1 cellular context compared by ENCODE assay signal in the genomic region with DNA sequence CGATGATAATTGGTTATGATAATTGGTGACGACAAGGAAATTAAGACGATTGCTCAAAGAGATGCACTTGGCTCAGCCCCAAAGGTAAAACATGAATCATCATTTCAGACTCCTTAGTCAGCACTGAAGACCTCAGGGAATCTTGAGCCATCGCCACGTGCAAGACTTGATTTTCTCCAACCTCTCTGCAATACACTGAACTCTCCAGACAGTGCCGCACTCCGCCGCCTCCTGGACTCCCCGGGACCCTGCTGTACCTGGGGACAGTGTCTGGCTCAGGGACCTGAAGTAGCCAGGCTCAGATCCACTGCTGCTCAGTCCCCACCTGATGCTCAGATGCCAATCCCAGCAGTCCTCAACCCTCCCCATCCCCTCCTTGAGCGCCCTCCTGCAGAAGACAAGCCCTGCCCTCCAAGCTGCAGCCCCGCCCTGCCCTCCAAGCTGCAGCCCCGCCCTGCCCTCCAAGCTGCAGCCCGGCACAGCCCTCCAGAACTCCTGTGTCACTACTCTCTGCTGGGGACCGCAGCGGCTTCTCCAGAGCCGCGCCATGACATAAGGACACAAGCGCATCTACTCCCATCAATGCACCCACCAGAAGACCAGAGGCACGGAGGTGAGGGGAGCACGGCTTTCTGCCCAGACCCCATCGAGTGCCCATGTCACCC.
TF ChIP-seq lines count a peak whose summit lies in the region.

No MANE protein-coding gene starts in this region.

TF ChIP-seq in HepG2, 621 proteins besides CTCF, POLR2A, EP300 and RAD21 (continued from another document and continues in another):
- TF ChIP-seq MAFK (conservative IDR thresholded peaks at IDR 0.05 in 1 of 2, IDR thresholded peaks at IDR 0.05 in 1 of 2; ENCODE audit: low read length in 2 of 2) (peak; percentile 57 to 71; a peak in 3 of 4 replicates), GATAD1 (CRISPR knock-in tag; IDR thresholded peaks at IDR 0.05) (no peak), ZNF790 (CRISPR knock-in tag; IDR thresholded peaks at IDR 0.05; ENCODE audit: borderline replicate concordance) (0 out of 2 replicates have a peak, but pooled peaks have one; percentile 21), NR1H2 (CRISPR knock-in tag; IDR thresholded peaks at IDR 0.05; ENCODE audit: borderline replicate concordance, low read depth) (no peak), ZNF546 (CRISPR knock-in tag; conservative IDR thresholded peaks at IDR 0.05) (no peak), DZIP1 (CRISPR knock-in tag; IDR thresholded peaks at IDR 0.05) (no peak), STAG1 (CRISPR knock-in tag; IDR thresholded peaks at IDR 0.05) (peak; percentile 35; the same call in 1 of the 2 replicates), ZBTB21 (CRISPR knock-in tag; IDR thresholded peaks at IDR 0.05) (no peak), MATR3 (CRISPR knock-in tag; IDR thresholded peaks at IDR 0.05) (no peak), TGIF2 (CRISPR knock-in tag; IDR thresholded peaks at IDR 0.05) (no peak), SRSF4 (IDR thresholded peaks at IDR 0.05; ENCODE audit: low read depth, low read length, poor library complexity, severe bottlenecking) (no peak), RFX5 (IDR thresholded peaks at IDR 0.05; ENCODE audit: low read depth, low read length) (no peak), LRRFIP1 (CRISPR knock-in tag; conservative IDR thresholded peaks at IDR 0.05) (no peak), RELA (CRISPR knock-in tag; IDR thresholded peaks at IDR 0.05) (no peak), ZSCAN12 (CRISPR knock-in tag; IDR thresholded peaks at IDR 0.05) (no peak), PRDM10 (CRISPR knock-in tag; IDR thresholded peaks at IDR 0.05; ENCODE audit: low read depth) (peak; percentile 55; the same call in 1 of the 2 replicates), HOXA5 (CRISPR knock-in tag; IDR thresholded peaks at IDR 0.05) (no peak), CAMTA2 (CRISPR knock-in tag; IDR thresholded peaks at IDR 0.05; ENCODE audit: borderline replicate concordance) (no peak), KDM5B (CRISPR knock-in tag; IDR thresholded peaks at IDR 0.05; ENCODE audit: borderline replicate concordance) (no peak), ZMYM3 (CRISPR knock-in tag; IDR thresholded peaks at IDR 0.05) (0 out of 2 replicates have a peak, but pooled peaks have one; percentile 24), ZBTB7A (CRISPR knock-in tag; IDR thresholded peaks at IDR 0.05) (no peak), SRSF9 (IDR thresholded peaks at IDR 0.05; ENCODE audit: borderline replicate concordance, insufficient read depth, low read depth, low read length, poor library complexity, severe bottlenecking) (no peak), ZNF441 (CRISPR knock-in tag; IDR thresholded peaks at IDR 0.05; ENCODE audit: borderline replicate concordance) (0 out of 2 replicates have a peak, but pooled peaks have one; percentile 53), ZNF850 (CRISPR knock-in tag; conservative IDR thresholded peaks at IDR 0.05) (no peak), POLR2AphosphoS2 (IDR thresholded peaks at IDR 0.05; ENCODE audit: low read depth, low read length) (no peak), MIER2 (CRISPR knock-in tag; IDR thresholded peaks at IDR 0.05) (no peak), RBAK (CRISPR knock-in tag; IDR thresholded peaks at IDR 0.05) (no peak), ZNF550 (CRISPR knock-in tag; IDR thresholded peaks at IDR 0.05; ENCODE audit: borderline replicate concordance) (0 out of 2 replicates have a peak, but pooled peaks have one; percentile 24)
- TF ChIP-seq, protein P1, sequence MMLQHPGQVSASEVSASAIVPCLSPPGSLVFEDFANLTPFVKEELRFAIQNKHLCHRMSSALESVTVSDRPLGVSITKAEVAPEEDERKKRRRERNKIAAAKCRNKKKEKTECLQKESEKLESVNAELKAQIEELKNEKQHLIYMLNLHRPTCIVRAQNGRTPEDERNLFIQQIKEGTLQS (CRISPR knock-in tag; IDR thresholded peaks at IDR 0.05) = no peak
- TF ChIP-seq, protein P2, sequence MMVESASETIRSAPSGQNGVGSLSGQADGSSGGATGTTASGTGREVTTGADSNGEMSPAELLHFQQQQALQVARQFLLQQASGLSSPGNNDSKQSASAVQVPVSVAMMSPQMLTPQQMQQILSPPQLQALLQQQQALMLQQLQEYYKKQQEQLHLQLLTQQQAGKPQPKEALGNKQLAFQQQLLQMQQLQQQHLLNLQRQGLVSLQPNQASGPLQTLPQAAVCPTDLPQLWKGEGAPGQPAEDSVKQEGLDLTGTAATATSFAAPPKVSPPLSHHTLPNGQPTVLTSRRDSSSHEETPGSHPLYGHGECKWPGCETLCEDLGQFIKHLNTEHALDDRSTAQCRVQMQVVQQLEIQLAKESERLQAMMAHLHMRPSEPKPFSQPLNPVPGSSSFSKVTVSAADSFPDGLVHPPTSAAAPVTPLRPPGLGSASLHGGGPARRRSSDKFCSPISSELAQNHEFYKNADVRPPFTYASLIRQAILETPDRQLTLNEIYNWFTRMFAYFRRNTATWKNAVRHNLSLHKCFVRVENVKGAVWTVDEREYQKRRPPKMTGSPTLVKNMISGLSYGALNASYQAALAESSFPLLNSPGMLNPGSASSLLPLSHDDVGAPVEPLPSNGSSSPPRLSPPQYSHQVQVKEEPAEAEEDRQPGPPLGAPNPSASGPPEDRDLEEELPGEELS (CRISPR knock-in tag; IDR thresholded peaks at IDR 0.05) = no peak
- TF ChIP-seq, protein P3, sequence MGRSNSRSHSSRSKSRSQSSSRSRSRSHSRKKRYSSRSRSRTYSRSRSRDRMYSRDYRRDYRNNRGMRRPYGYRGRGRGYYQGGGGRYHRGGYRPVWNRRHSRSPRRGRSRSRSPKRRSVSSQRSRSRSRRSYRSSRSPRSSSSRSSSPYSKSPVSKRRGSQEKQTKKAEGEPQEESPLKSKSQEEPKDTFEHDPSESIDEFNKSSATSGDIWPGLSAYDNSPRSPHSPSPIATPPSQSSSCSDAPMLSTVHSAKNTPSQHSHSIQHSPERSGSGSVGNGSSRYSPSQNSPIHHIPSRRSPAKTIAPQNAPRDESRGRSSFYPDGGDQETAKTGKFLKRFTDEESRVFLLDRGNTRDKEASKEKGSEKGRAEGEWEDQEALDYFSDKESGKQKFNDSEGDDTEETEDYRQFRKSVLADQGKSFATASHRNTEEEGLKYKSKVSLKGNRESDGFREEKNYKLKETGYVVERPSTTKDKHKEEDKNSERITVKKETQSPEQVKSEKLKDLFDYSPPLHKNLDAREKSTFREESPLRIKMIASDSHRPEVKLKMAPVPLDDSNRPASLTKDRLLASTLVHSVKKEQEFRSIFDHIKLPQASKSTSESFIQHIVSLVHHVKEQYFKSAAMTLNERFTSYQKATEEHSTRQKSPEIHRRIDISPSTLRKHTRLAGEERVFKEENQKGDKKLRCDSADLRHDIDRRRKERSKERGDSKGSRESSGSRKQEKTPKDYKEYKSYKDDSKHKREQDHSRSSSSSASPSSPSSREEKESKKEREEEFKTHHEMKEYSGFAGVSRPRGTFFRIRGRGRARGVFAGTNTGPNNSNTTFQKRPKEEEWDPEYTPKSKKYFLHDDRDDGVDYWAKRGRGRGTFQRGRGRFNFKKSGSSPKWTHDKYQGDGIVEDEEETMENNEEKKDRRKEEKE (IDR thresholded peaks at IDR 0.05) = no peak
- TF ChIP-seq, protein P4, sequence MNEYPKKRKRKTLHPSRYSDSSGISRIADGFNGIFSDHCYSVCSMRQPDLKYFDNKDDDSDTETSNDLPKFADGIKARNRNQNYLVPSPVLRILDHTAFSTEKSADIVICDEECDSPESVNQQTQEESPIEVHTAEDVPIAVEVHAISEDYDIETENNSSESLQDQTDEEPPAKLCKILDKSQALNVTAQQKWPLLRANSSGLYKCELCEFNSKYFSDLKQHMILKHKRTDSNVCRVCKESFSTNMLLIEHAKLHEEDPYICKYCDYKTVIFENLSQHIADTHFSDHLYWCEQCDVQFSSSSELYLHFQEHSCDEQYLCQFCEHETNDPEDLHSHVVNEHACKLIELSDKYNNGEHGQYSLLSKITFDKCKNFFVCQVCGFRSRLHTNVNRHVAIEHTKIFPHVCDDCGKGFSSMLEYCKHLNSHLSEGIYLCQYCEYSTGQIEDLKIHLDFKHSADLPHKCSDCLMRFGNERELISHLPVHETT (CRISPR knock-in tag; conservative IDR thresholded peaks at IDR 0.05) = no peak
- TF ChIP-seq, protein P5, sequence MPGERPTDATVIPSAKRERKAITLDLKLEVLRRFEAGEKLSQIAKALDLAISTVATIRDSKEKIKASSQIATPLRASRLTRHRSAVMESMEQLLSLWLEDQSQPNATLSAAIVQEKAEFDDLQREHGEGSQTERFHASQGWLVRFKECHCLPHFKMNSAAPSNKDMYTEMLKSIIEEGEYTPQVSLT (CRISPR knock-in tag; IDR thresholded peaks at IDR 0.05; ENCODE audit: borderline replicate concordance, low read depth) = no peak
- TF ChIP-seq, protein P6, sequence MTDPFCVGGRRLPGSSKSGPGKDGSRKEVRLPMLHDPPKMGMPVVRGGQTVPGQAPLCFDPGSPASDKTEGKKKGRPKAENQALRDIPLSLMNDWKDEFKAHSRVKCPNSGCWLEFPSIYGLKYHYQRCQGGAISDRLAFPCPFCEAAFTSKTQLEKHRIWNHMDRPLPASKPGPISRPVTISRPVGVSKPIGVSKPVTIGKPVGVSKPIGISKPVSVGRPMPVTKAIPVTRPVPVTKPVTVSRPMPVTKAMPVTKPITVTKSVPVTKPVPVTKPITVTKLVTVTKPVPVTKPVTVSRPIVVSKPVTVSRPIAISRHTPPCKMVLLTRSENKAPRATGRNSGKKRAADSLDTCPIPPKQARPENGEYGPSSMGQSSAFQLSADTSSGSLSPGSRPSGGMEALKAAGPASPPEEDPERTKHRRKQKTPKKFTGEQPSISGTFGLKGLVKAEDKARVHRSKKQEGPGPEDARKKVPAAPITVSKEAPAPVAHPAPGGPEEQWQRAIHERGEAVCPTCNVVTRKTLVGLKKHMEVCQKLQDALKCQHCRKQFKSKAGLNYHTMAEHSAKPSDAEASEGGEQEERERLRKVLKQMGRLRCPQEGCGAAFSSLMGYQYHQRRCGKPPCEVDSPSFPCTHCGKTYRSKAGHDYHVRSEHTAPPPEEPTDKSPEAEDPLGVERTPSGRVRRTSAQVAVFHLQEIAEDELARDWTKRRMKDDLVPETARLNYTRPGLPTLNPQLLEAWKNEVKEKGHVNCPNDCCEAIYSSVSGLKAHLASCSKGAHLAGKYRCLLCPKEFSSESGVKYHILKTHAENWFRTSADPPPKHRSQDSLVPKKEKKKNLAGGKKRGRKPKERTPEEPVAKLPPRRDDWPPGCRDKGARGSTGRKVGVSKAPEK (CRISPR knock-in tag; IDR thresholded peaks at IDR 0.05; ENCODE audit: borderline replicate concordance) = no peak
